In genomic region chr5:169631360-169631759, GRCh38 we compare ENCODE assay signal across 24 cellular contexts. TPM values are rescaled to one million over a fixed set of nuclear protein-coding genes. Genes with fewer than 3 reads are reported as not detected.
DNase-seq lines count a peak whose midpoint lies in the region; ATAC-seq and TF ChIP-seq lines count a peak whose summit lies in the region.
"Had no signal": no experiment of that assay in that cellular context is flagged by ENCODE, and none has a peak within 500 bp of the region (broad histone marks: within the 10 kb centered on the region; RNA-seq: fewer than 3 reads in every experiment).

No MANE protein-coding gene starts in this region.

- H3K4me3 ChIP-seq in SJCRH30 (no peak overlapping the region), fibroblast of the aortic adventitia (ENCODE audit: low read depth, low read length) (no peak overlapping the region), upper lobe of right lung (no peak overlapping the region)
- H3K4me3 ChIP-seq: colonic mucosa had no signal

- TF ChIP-seq CTCF in fibroblast of the aortic adventitia (IDR thresholded peaks at IDR 0.05; ENCODE audit: insufficient read depth, low read length) (no peak), upper lobe of right lung (IDR thresholded peaks at IDR 0.05) (no peak)

- H3K9me3 ChIP-seq in SJCRH30 (replicated peaks) (0 out of 2 replicates have a peak, but pooled peaks cover 3% of the 10 kb centered on the region), upper lobe of right lung (no peaks in the 10 kb centered on the region)
- H3K9me3 ChIP-seq: colonic mucosa, neutrophil had no signal

- ATAC-seq in upper lobe of right lung (peak; percentile 62), HG03460 (IDR thresholded peaks at IDR 0.05; ENCODE audit: unreplicated experiment) (no peak), GM21381 (IDR thresholded peaks at IDR 0.05; ENCODE audit: unreplicated experiment) (no peak)
- ATAC-seq: activated CD4-positive, CD25-positive, alpha-beta regulatory T cell treated with anti-CD3 and anti-CD28 coated beads, Interleukin-2, amount 50 U/mL, for 24 hours; activated naive CD8-positive, alpha-beta T cell treated with anti-CD3 and anti-CD28 coated beads, Interleukin-2, amount 50 U/mL, for 24 hours; HCT116; Right ventricle myocardium inferior had no signal

- no peaks in the 10 kb centered on the region for H3K36me3 ChIP-seq in SJCRH30
- H3K36me3 ChIP-seq in upper lobe of right lung: no peaks in the 10 kb centered on the region
- H3K36me3 ChIP-seq: colonic mucosa, neutrophil had no signal

- intact Hi-C loops in upper lobe of right lung (cut with DNase I): no loop called here

- H3K27ac ChIP-seq in SJCRH30: peak overlapping the region; percentile 71
- no peak overlapping the region for H3K27ac ChIP-seq in upper lobe of right lung
- H3K27ac ChIP-seq: colonic mucosa, neutrophil had no signal

- H3K4me1 ChIP-seq in SJCRH30 (peaks cover 22% of the 10 kb centered on the region), upper lobe of right lung (no peaks in the 10 kb centered on the region)
- H3K4me1 ChIP-seq: colonic mucosa had no signal

- H3K27me3 ChIP-seq in SJCRH30 (no peaks in the 10 kb centered on the region), upper lobe of right lung (no peaks in the 10 kb centered on the region)
- H3K27me3 ChIP-seq: colonic mucosa, neutrophil had no signal

- DNase-seq in SIG-M5 treated with dmso at 0.1 percent for 504 hours (lab: John Stamatoyannopoulos, UW; ENCODE audit: unreplicated experiment) (peak; percentile 37), SIG-M5 (lab: John Stamatoyannopoulos, UW) (no peak), SJCRH30 (peak in 1 of 2 experiments; percentile 36), fibroblast of the aortic adventitia (ENCODE audit: low read depth) (peak; percentile 85), upper lobe of right lung (no peak), amygdala (lab: John Stamatoyannopoulos, UW) (no peak)
- DNase-seq: 8988T; activated CD4-positive, alpha-beta memory T cell treated with anti-CD3 and anti-CD28 coated beads, Interleukin-2, amount 10 ng/mL, durations not matched to agents 7 days and 5 days; activated naive CD8-positive, alpha-beta T cell treated with anti-CD3 and anti-CD28 coated beads, Interleukin-2, amount 50 U/mL, for 24 hours; C1 segment of cervical spinal cord; colonic mucosa; DND-41; effector memory CD4-positive, alpha-beta T cell; NCI-H2081; NCI-H446; OCI-M1; SW 1271; trophoblast cell had no signal

RNA-seq across cellular contexts. Expression of gene DOCK2, which starts 5.7 kb away (rescaled TPM):
- total RNA-seq in SJCRH30 (2014; rRNA removed; shearing (Covaris generic)): 0.10 and 0.20 TPM in 2 replicates
- total RNA-seq in fibroblast of the aortic adventitia (ENCODE audit: low replicate concordance) (0.65 and 4.6 TPM in 2 replicates), upper lobe of right lung (65.4 TPM)

RNA-seq across cellular contexts. Expression of gene SPDL1, which starts 47.8 kb away (rescaled TPM):
- 65.4 and 83.7 TPM in 2 replicates for total RNA-seq in SJCRH30 (2014; rRNA removed; shearing (Covaris generic))
- total RNA-seq in fibroblast of the aortic adventitia (ENCODE audit: low replicate concordance): 43.7 and 105 TPM in 2 replicates
- total RNA-seq in upper lobe of right lung: 3.5 TPM

Comparison
In these comparisons a context has a peak if more than half of its experiments do, and no peak if none do; other contexts are left out.
1. DNase-seq: peak in SIG-M5 treated with dmso at 0.1 percent for 504 hours (single experiment) and fibroblast of the aortic adventitia (single experiment); none in SIG-M5 (single experiment), upper lobe of right lung (single experiment) and amygdala (0 of 56).
2. RNA of gene DOCK2, which starts 5.7 kb away (total RNA-seq): 65.4 TPM in upper lobe of right lung (single experiment); 0.65 to 4.6 TPM in fibroblast of the aortic adventitia and 0.10 to 0.20 TPM in SJCRH30; every median in the first group is over 10 times any median in the second.